ENCODE assay signal across 8 cellular contexts in genomic region chr16:71540-72341, GRCh38. TPM values are rescaled to one million over a fixed set of nuclear protein-coding genes. Genes with fewer than 3 reads are reported as not detected.
DNase-seq lines count a peak whose midpoint lies in the region; ATAC-seq and TF ChIP-seq lines count a peak whose summit lies in the region.

No MANE protein-coding gene starts in this region.

- H3K36me3 Mint-ChIP-seq in neural crest cell (ENCODE audit: low read depth) = no peaks in the 10 kb centered on the region
- no peaks in the 10 kb centered on the region for H3K36me3 Mint-ChIP-seq in activated CD8-positive, alpha-beta memory T cell treated with anti-CD3 and anti-CD28 coated beads, Interleukin-2, amount 10 ng/mL, durations not matched to agents 7 days and 5 days

- H3K4me3 ChIP-seq in GM23248 = peak overlapping the region; percentile 83
- peak overlapping the region; percentile 70 for H3K4me3 ChIP-seq in SJCRH30

- in situ Hi-C loops in GM23248 (cut with MboI) = no loop called here

- H3K36me3 ChIP-seq in GM23248 (ENCODE audit: low read depth) (no peaks in the 10 kb centered on the region), SJCRH30 (no peaks in the 10 kb centered on the region)

- DNase-seq in GM23248 = peak; percentile 91
- DNase-seq in SJCRH30 = peak; percentile 83 to 85
- peak; percentile 73 for DNase-seq in fibroblast of gingiva (ENCODE audit: low read depth)
- peak; percentile 54 for DNase-seq in neural crest cell (ENCODE audit: low read depth, low spot score)
- DNase-seq in NCI-H1417 (lab: John Stamatoyannopoulos, UW) = no peak
- no peak for DNase-seq in activated CD8-positive, alpha-beta memory T cell treated with anti-CD3 and anti-CD28 coated beads, Interleukin-2, amount 10 ng/mL, durations not matched to agents 7 days and 5 days
- no peak for DNase-seq in stimulated activated naive CD4-positive, alpha-beta T cell treated with Interleukin-2 at 50 U/mL for 16 hours (lab: John Stamatoyannopoulos, UW)

- CTCF ChIA-PET in activated CD8-positive, alpha-beta memory T cell treated with anti-CD3 and anti-CD28 coated beads, Interleukin-2, amount 10 ng/mL, durations not matched to agents 7 days and 5 days (lab: Charles Lee) = interaction anchor here (1.1 to 14.8 kb wide), 3 partner anchors 25 to 35 kb away, joined by 5 to 350 read pairs (median 6); no protein-coding TSS in a partner anchor

- peaks cover 17% of the 10 kb centered on the region for H3F3A ChIP-seq in GM23248 (ENCODE audit: insufficient read depth)

- peak overlapping the region; percentile 85 for H3K27ac Mint-ChIP-seq in neural crest cell (ENCODE audit: unreplicated experiment)
- H3K27ac Mint-ChIP-seq in activated CD8-positive, alpha-beta memory T cell treated with anti-CD3 and anti-CD28 coated beads, Interleukin-2, amount 10 ng/mL, durations not matched to agents 7 days and 5 days = no peak overlapping the region

- no peaks in the 10 kb centered on the region for H3K27me3 ChIP-seq in GM23248 (replicated peaks; ENCODE audit: insufficient read depth)
- H3K27me3 ChIP-seq in SJCRH30 = no peaks in the 10 kb centered on the region

- H3K9me3 ChIP-seq in GM23248 (ENCODE audit: low read depth) = no peaks in the 10 kb centered on the region
- no peaks in the 10 kb centered on the region for H3K9me3 ChIP-seq in SJCRH30 (replicated peaks)

- no peak for TF ChIP-seq CTCF in neural crest cell (conservative IDR thresholded peaks at IDR 0.05)

- H3K27ac ChIP-seq in GM23248 = peak overlapping the region; percentile 66
- H3K27ac ChIP-seq in SJCRH30 = peak overlapping the region; percentile 34; the same call in 1 of the 2 replicates

- H3K9me2 ChIP-seq in GM23248 (ENCODE audit: insufficient read depth) = no peaks in the 10 kb centered on the region

- no peaks in the 10 kb centered on the region for H4K20me1 ChIP-seq in GM23248 (ENCODE audit: insufficient read depth)

- H3K79me2 ChIP-seq in GM23248 (ENCODE audit: insufficient read depth) = peaks cover 50% of the 10 kb centered on the region

- H3K4me3 Mint-ChIP-seq in neural crest cell = peak overlapping the region; percentile 92
- no peak overlapping the region for H3K4me3 Mint-ChIP-seq in activated CD8-positive, alpha-beta memory T cell treated with anti-CD3 and anti-CD28 coated beads, Interleukin-2, amount 10 ng/mL, durations not matched to agents 7 days and 5 days

- no peak for ATAC-seq in activated CD8-positive, alpha-beta memory T cell treated with anti-CD3 and anti-CD28 coated beads, Interleukin-2, amount 10 ng/mL, durations not matched to agents 7 days and 5 days
- ATAC-seq in GM19397 (IDR thresholded peaks at IDR 0.05; ENCODE audit: unreplicated experiment) = no peak

- peaks cover 79% of the 10 kb centered on the region for H3K4me1 Mint-ChIP-seq in neural crest cell
- H3K4me1 Mint-ChIP-seq in activated CD8-positive, alpha-beta memory T cell treated with anti-CD3 and anti-CD28 coated beads, Interleukin-2, amount 10 ng/mL, durations not matched to agents 7 days and 5 days = peaks cover 12% of the 10 kb centered on the region

- H2AFZ ChIP-seq in GM23248 = peak overlapping the region; percentile 16

- peaks cover 3% of the 10 kb centered on the region for H3K27me3 Mint-ChIP-seq in neural crest cell (ENCODE audit: low read depth)
- H3K27me3 Mint-ChIP-seq in activated CD8-positive, alpha-beta memory T cell treated with anti-CD3 and anti-CD28 coated beads, Interleukin-2, amount 10 ng/mL, durations not matched to agents 7 days and 5 days = peaks cover 39% of the 10 kb centered on the region

- H3K4me1 ChIP-seq in GM23248 (ENCODE audit: insufficient read depth) = peaks cover 41% of the 10 kb centered on the region
- peaks cover 51% of the 10 kb centered on the region for H3K4me1 ChIP-seq in SJCRH30

- H3K9me3 Mint-ChIP-seq in neural crest cell = no peaks in the 10 kb centered on the region
- H3K9me3 Mint-ChIP-seq in activated CD8-positive, alpha-beta memory T cell treated with anti-CD3 and anti-CD28 coated beads, Interleukin-2, amount 10 ng/mL, durations not matched to agents 7 days and 5 days (ENCODE audit: low read depth) = no peaks in the 10 kb centered on the region

- H3K4me2 ChIP-seq in GM23248 (ENCODE audit: unreplicated experiment) = peak overlapping the region; percentile 80

- H3K9ac ChIP-seq in GM23248 = peak overlapping the region; percentile 86

- WGBS in GM23248 (ENCODE audit: low coverage in 1 of 2, low lambda C conversion rate in 2 of 2, missing lambda C conversion rate in 2 of 2), 2 experiments = 0 to 3% methylated on average over 24 to 27 of the region's 47 CpGs

RNA-seq across cellular contexts. Expression of gene RHBDF1, which starts 0.7 kb away (rescaled TPM):
- 54.6 and 61.7 TPM in 2 replicates for total RNA-seq in GM23248 (2014; rRNA removed; shearing (Covaris generic))
- polyA plus RNA-seq in GM23248 (2016; fragmentation: Nextera tagmentation; extraction: Ambion mirVana) = 62.2 and 62.6 TPM in 2 replicates
- 24.1 and 25.3 TPM in 2 replicates for total RNA-seq in SJCRH30 (2014; rRNA removed; shearing (Covaris generic))
- 46.5 TPM in 2 replicates for total RNA-seq in neural crest cell
- total RNA-seq in activated CD8-positive, alpha-beta memory T cell treated with anti-CD3 and anti-CD28 coated beads, Interleukin-2, amount 10 ng/mL, durations not matched to agents 7 days and 5 days = under 1 TPM; 0.23 to 0.33 TPM

RNA-seq across cellular contexts. Expression of gene MPG, which starts 6.3 kb away (rescaled TPM):
- total RNA-seq in GM23248 (2014; rRNA removed; shearing (Covaris generic)) = 127 and 222 TPM in 2 replicates
- 132 and 134 TPM in 2 replicates for polyA plus RNA-seq in GM23248 (2016; fragmentation: Nextera tagmentation; extraction: Ambion mirVana)
- total RNA-seq in SJCRH30 (2014; rRNA removed; shearing (Covaris generic)) = 37.8 and 47.2 TPM in 2 replicates
- total RNA-seq in neural crest cell = 47.7 and 50.0 TPM in 2 replicates
- 10 to 100 TPM; 60.2 to 60.6 TPM for total RNA-seq in activated CD8-positive, alpha-beta memory T cell treated with anti-CD3 and anti-CD28 coated beads, Interleukin-2, amount 10 ng/mL, durations not matched to agents 7 days and 5 days

RNA-seq across cellular contexts. Expression of gene SNRNP25, which starts 18.1 kb away (rescaled TPM):
- total RNA-seq in GM23248 (2014; rRNA removed; shearing (Covaris generic)) = 12.1 and 17.6 TPM in 2 replicates
- 30.4 and 31.5 TPM in 2 replicates for polyA plus RNA-seq in GM23248 (2016; fragmentation: Nextera tagmentation; extraction: Ambion mirVana)
- 60.7 and 63.4 TPM in 2 replicates for total RNA-seq in SJCRH30 (2014; rRNA removed; shearing (Covaris generic))
- 79.1 and 85.6 TPM in 2 replicates for total RNA-seq in neural crest cell
- total RNA-seq in activated CD8-positive, alpha-beta memory T cell treated with anti-CD3 and anti-CD28 coated beads, Interleukin-2, amount 10 ng/mL, durations not matched to agents 7 days and 5 days = 10 to 100 TPM; 86.6 to 90.8 TPM

RNA-seq across cellular contexts. Expression of gene POLR3K, which starts 18.3 kb away (rescaled TPM):
- 2.2 and 5.2 TPM in 2 replicates for total RNA-seq in GM23248 (2014; rRNA removed; shearing (Covaris generic))
- polyA plus RNA-seq in GM23248 (2016; fragmentation: Nextera tagmentation; extraction: Ambion mirVana) = 16.0 and 17.2 TPM in 2 replicates
- 20.9 and 24.3 TPM in 2 replicates for total RNA-seq in SJCRH30 (2014; rRNA removed; shearing (Covaris generic))
- 35.8 and 36.7 TPM in 2 replicates for total RNA-seq in neural crest cell
- total RNA-seq in activated CD8-positive, alpha-beta memory T cell treated with anti-CD3 and anti-CD28 coated beads, Interleukin-2, amount 10 ng/mL, durations not matched to agents 7 days and 5 days = 10 to 100 TPM; 40.4 to 53.1 TPM

Comparison
In these comparisons a context has a peak if more than half of its experiments do, and no peak if none do; other contexts are left out.
1. DNase-seq: peak in GM23248 (single experiment), SJCRH30 (2 of 2), fibroblast of gingiva (single experiment) and neural crest cell (single experiment); none in NCI-H1417 (0 of 3), activated CD8-positive, alpha-beta memory T cell treated with anti-CD3 and anti-CD28 coated beads, Interleukin-2, amount 10 ng/mL, durations not matched to agents 7 days and 5 days (single experiment) and stimulated activated naive CD4-positive, alpha-beta T cell treated with Interleukin-2 at 50 U/mL for 16 hours (single experiment).
2. RNA of gene RHBDF1, which starts 0.7 kb away (total RNA-seq): 54.6 to 61.7 TPM in GM23248, 46.5 TPM in neural crest cell and 24.1 to 25.3 TPM in SJCRH30; 0.23 to 0.33 TPM in activated CD8-positive, alpha-beta memory T cell treated with anti-CD3 and anti-CD28 coated beads, Interleukin-2, amount 10 ng/mL, durations not matched to agents 7 days and 5 days; every median in the first group is over 10 times any median in the second.